In genomic region chr6:52995079-52995912, GRCh38 we compare ENCODE assay signal across 8 cellular contexts. TPM values are rescaled to one million over a fixed set of nuclear protein-coding genes. Genes with fewer than 3 reads are reported as not detected.
DNase-seq lines count a peak whose midpoint lies in the region; TF ChIP-seq lines count a peak whose summit lies in the region.
"Not testable (repeated sequence)": the region's sequence is repeated elsewhere in the genome, so short reads cannot be mapped to it uniquely, and the experiment has no call there.

GSTA4 (minus strand) TSS chr6:52995284; CDS start chr6:52994243, 1,041 bp downstream.

- H3K27me3 Mint-ChIP-seq in HFFc6 (ENCODE audit: insufficient read depth); activated naive CD4-positive, alpha-beta T cell treated with anti-CD3 and anti-CD28 coated beads, Interleukin-2, amount 50 U/mL, for 24 hours: not testable (repeated sequence)

- H3K4me1 Mint-ChIP-seq in HFFc6 (ENCODE audit: low read depth), result peaks cover 52% of the 10 kb centered on the region
- H3K4me1 Mint-ChIP-seq in activated naive CD4-positive, alpha-beta T cell treated with anti-CD3 and anti-CD28 coated beads, Interleukin-2, amount 50 U/mL, for 24 hours, result peaks cover 35% of the 10 kb centered on the region

- TF ChIP-seq POLR2A in suprapubic skin (IDR thresholded peaks at IDR 0.05), result peak in 1 of 2 donors; percentile 53

- H3K27me3 ChIP-seq in suprapubic skin, result not testable (repeated sequence)

- H3K27ac ChIP-seq in suprapubic skin, result peak within 1 kb of the TSS; percentile 88

- peak within 1 kb of the TSS; percentile 66 for H3K4me3 ChIP-seq in suprapubic skin

- TF ChIP-seq EP300 in suprapubic skin (IDR thresholded peaks at IDR 0.05), result not testable (repeated sequence)

- WGBS in suprapubic skin, result under 1% methylated on average over 41 of the region's 41 CpGs

- H3K4me3 Mint-ChIP-seq in HFFc6, result peak within 1 kb of the TSS; percentile 99
- peak within 1 kb of the TSS; percentile 96 for H3K4me3 Mint-ChIP-seq in activated naive CD4-positive, alpha-beta T cell treated with anti-CD3 and anti-CD28 coated beads, Interleukin-2, amount 50 U/mL, for 24 hours

- DNase-seq in GM04503 (ENCODE audit: low read depth) (peak; percentile 83), HFFc6 (peak; percentile 99), NAMALWA (ENCODE audit: low spot score) (peak; percentile 96), SK-N-DZ (ENCODE audit: low spot score) (peak; percentile 99), globus pallidus (ENCODE audit: low spot score) (peak; percentile 99), nucleus accumbens (lab: John Stamatoyannopoulos, UW) (peak; percentile 61 to 97 (median 93)), suprapubic skin (ENCODE audit: low spot score in 2 of 2) (peak; percentile 97)

- H3K36me3 ChIP-seq in suprapubic skin, result not testable (repeated sequence)

- not testable (repeated sequence) for H3K9me3 Mint-ChIP-seq in HFFc6; activated naive CD4-positive, alpha-beta T cell treated with anti-CD3 and anti-CD28 coated beads, Interleukin-2, amount 50 U/mL, for 24 hours

- not testable (repeated sequence) for H3K9me3 ChIP-seq in suprapubic skin

- peaks cover 11% of the 10 kb centered on the region for H3K36me3 Mint-ChIP-seq in HFFc6 (ENCODE audit: low read depth)
- not testable (repeated sequence) for H3K36me3 Mint-ChIP-seq in activated naive CD4-positive, alpha-beta T cell treated with anti-CD3 and anti-CD28 coated beads, Interleukin-2, amount 50 U/mL, for 24 hours

- H3K4me1 ChIP-seq in suprapubic skin, result peaks cover 24% of the 10 kb centered on the region

- peak within 1 kb of the TSS; percentile 98 for H3K27ac Mint-ChIP-seq in HFFc6
- H3K27ac Mint-ChIP-seq in activated naive CD4-positive, alpha-beta T cell treated with anti-CD3 and anti-CD28 coated beads, Interleukin-2, amount 50 U/mL, for 24 hours, result peak within 1 kb of the TSS; percentile 100

- TF ChIP-seq CTCF in HFFc6 (IDR thresholded peaks at IDR 0.05) (peak; percentile 84), suprapubic skin (IDR thresholded peaks at IDR 0.05) (peak; percentile 46 to 77)

RNA-seq across cellular contexts. Expression of gene GSTA4, which starts in this region (rescaled TPM):
- total RNA-seq in HFFc6 (2021; fragmentation: NEBNext Ultra II Directional; extraction: Animal tissue kit (Norgen Biotek cat#: 25700)), result 10 to 100 TPM; 15.5 to 21.2 (median 19.7) TPM
- polyA plus RNA-seq in SK-N-DZ (2014; cell fraction: cytosol; rRNA removed), result 101 and 125 TPM in 2 replicates
- 82.9 and 88.0 TPM in 2 replicates for polyA plus RNA-seq in SK-N-DZ (2014; cell fraction: nucleus; rRNA removed)
- total RNA-seq in suprapubic skin, result 100 to 1,000 TPM; 108 to 164 (median 132) TPM

Comparison
In these comparisons a context has a peak if more than half of its experiments do, and no peak if none do; other contexts are left out.
1. Peak in every context shown above with its lines: DNase-seq, H3K4me3 ChIP-seq and H3K27ac ChIP-seq.
2. RNA of gene GSTA4 (total RNA-seq): 108 to 164 TPM in suprapubic skin; 15.5 to 21.2 TPM in HFFc6; every median in the first group is over 4 times any median in the second.